ENCODE assay signal across 9 cellular contexts in genomic region chr14:74083161-74083560, GRCh38. TPM values are rescaled to one million over a fixed set of nuclear protein-coding genes. Genes with fewer than 3 reads are reported as not detected.
DNase-seq lines count a peak whose midpoint lies in the region; ATAC-seq and TF ChIP-seq lines count a peak whose summit lies in the region.
"Had no signal": no experiment of that assay in that cellular context is flagged by ENCODE, and none has a peak within 500 bp of the region (broad histone marks: within the 10 kb centered on the region; RNA-seq: fewer than 3 reads in every experiment).

No MANE protein-coding gene starts in this region.

- no peak for DNase-seq in AG09309 (ENCODE audit: low read depth)
- no peak for DNase-seq in LNCaP clone FGC (ENCODE audit: low read depth)
- DNase-seq in dorsolateral prefrontal cortex: no peak
- no peak for DNase-seq in DMS53 treated with DMSO at 0.1 percent for 48 hours (lab: John Stamatoyannopoulos, UW; ENCODE audit: unreplicated experiment)
- no peak for DNase-seq in NCI-H146 treated with DMSO at 0.1 percent for 48 hours (lab: John Stamatoyannopoulos, UW; ENCODE audit: unreplicated experiment)
- DNase-seq in EL: no peak
- DNase-seq: posterior cingulate gyrus had no signal

- H3K4me3 Mint-ChIP-seq in nephron: peak overlapping the region; percentile 93 to 97 (median 95)

- H3K36me3 Mint-ChIP-seq in nephron (ENCODE audit: low read depth): peaks cover under 1% of the 10 kb centered on the region

- no peaks in the 10 kb centered on the region for H3K9me3 Mint-ChIP-seq in nephron

- H3K4me3 ChIP-seq in AG09309 (ENCODE audit: control insufficient read depth, low read depth, low read length): peak overlapping the region; percentile 69; the same call in 1 of the 2 replicates
- H3K4me3 ChIP-seq in LNCaP clone FGC (ENCODE audit: low read depth, low read length): peak overlapping the region; percentile 98
- H3K4me3 ChIP-seq in dorsolateral prefrontal cortex: peak overlapping the region in 57 of 59 donors; percentile 65 to 100 (median 91)

- peak overlapping the region in 39 of 59 donors; percentile 35 to 96 (median 90) for H3K27ac ChIP-seq in dorsolateral prefrontal cortex

- TF ChIP-seq CTCF in AG09309 (IDR thresholded peaks at IDR 0.05; ENCODE audit: control insufficient read depth, insufficient read depth, low read depth, low read length, missing control alignments) (no peak), LNCaP clone FGC (IDR thresholded peaks at IDR 0.05; ENCODE audit: control insufficient read depth, extremely low read depth, insufficient read depth) (no peak), dorsolateral prefrontal cortex (IDR thresholded peaks at IDR 0.05 in 54 of 56, conservative IDR thresholded peaks at IDR 0.05 in 2 of 56; ENCODE audit: low read depth in 1 of 56, partially characterized antibody in 56 of 56) (no peak), nephron (IDR thresholded peaks at IDR 0.05; ENCODE audit: unreplicated experiment in 3 of 3) (no peak)

- H3K27me3 Mint-ChIP-seq in nephron (ENCODE audit: low read depth): no peaks in the 10 kb centered on the region

- H3K27ac Mint-ChIP-seq in nephron: peak overlapping the region in 1 of 3 experiments; percentile 97

- no peaks in the 10 kb centered on the region for H3K27me3 ChIP-seq in dorsolateral prefrontal cortex

- ATAC-seq in HG02759 (IDR thresholded peaks at IDR 0.05; ENCODE audit: unreplicated experiment): no peak

- peaks cover 16% of the 10 kb centered on the region for H3K4me1 Mint-ChIP-seq in nephron

- intact Hi-C loops in dorsolateral prefrontal cortex (cut with DNase I): loop anchor here in 1 of 2 donors (5.0 to 10.0 kb wide), 3 partner anchors 58 to 326 kb away; no protein-coding TSS in a partner anchor

RNA-seq across cellular contexts. Expression of gene ALDH6A1, which starts 1.1 kb away (rescaled TPM):
- 100 to 1,000 TPM in 112 of 120 experiments, 10 to 100 TPM in 8; 75.5 to 294 (median 134) TPM for total RNA-seq in dorsolateral prefrontal cortex

RNA-seq across cellular contexts. Expression of gene LIN52, which starts 1.6 kb away (rescaled TPM):
- total RNA-seq in dorsolateral prefrontal cortex: 10 to 100 TPM; 11.0 to 26.1 (median 17.0) TPM
